Comparison of ENCODE assay signal across 10 cellular contexts in the genomic region with DNA sequence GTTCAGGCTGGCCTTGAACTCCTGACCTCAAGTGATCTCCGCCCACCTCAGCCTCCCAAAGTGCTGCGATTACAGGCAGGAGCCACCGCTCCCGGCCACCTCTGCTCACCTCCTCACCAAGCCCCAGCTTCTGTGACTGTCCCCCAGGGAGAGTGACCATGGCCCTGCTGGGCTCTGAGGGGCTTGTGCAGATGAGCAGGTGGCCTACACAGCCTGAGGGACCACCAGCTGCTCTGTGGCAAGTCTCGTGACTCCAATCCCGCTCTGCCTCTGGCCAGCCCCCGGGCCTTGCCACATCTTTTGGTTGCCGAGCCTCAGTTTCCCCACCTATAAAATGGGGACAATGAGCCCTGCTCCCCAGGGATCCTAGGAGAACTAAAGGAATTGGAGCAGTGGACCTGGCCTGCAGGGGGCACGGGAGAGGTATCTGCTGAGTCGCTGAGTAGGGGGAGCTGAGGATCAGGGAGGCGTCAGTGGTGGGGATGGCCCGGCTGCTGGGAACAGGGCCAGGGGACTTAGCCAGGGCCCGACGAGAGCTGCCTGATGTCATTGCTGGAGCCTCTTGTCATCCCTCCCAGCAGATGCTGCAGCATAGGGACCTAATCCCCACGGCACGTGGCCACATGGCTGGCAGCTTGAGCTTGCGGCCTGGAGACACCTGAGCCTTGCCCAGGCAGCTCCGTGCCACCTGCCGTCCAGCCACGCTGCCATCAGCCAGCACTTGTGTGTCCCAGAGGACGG.
DNase-seq lines count a peak whose midpoint lies in the region; ATAC-seq and TF ChIP-seq lines count a peak whose summit lies in the region.
"Had no signal": no experiment of that assay in that cellular context is flagged by ENCODE, and none has a peak within 500 bp of the region (broad histone marks: within the 10 kb centered on the region; RNA-seq: fewer than 3 reads in every experiment).

No MANE protein-coding gene starts in this region.

- H3K9me3 ChIP-seq in MG63: no peaks in the 10 kb centered on the region
- H3K9me3 ChIP-seq: mucosa of descending colon had no signal

- ATAC-seq in activated naive CD4-positive, alpha-beta T cell treated with anti-CD3 and anti-CD28 coated beads, Interleukin-2, amount 50 U/mL, for 72 hours: no peak
- no peak for ATAC-seq in GM19328 (IDR thresholded peaks at IDR 0.05; ENCODE audit: unreplicated experiment)

- H3K27ac Mint-ChIP-seq in activated naive CD4-positive, alpha-beta T cell treated with anti-CD3 and anti-CD28 coated beads, Interleukin-2, amount 50 U/mL, for 72 hours: no peak overlapping the region

- TF ChIP-seq CTCF in brain microvascular endothelial cell (IDR thresholded peaks at IDR 0.05; ENCODE audit: low read depth, low read length, missing control alignments) (no peak), GM13976 (IDR thresholded peaks at IDR 0.05; ENCODE audit: borderline replicate concordance, control extremely low read depth, extremely low read depth, insufficient read depth, missing control alignments) (no peak)

- no peaks in the 10 kb centered on the region for H3K9me3 Mint-ChIP-seq in activated naive CD4-positive, alpha-beta T cell treated with anti-CD3 and anti-CD28 coated beads, Interleukin-2, amount 50 U/mL, for 72 hours

- no peaks in the 10 kb centered on the region for H3K36me3 ChIP-seq in MG63
- no peaks in the 10 kb centered on the region for H3K36me3 ChIP-seq in brain microvascular endothelial cell (replicated peaks)

- H3K4me3 ChIP-seq in MG63 (no peak overlapping the region), brain microvascular endothelial cell (ENCODE audit: low read depth, low read length) (no peak overlapping the region)
- H3K4me3 ChIP-seq: mucosa of descending colon had no signal

- H3K27ac ChIP-seq in brain microvascular endothelial cell: peak overlapping the region; percentile 80

- DNase-seq in AG08395 (ENCODE audit: low spot score) (peak; percentile 31), MG63 (peak; percentile 18), brain microvascular endothelial cell (no peak), midbrain (lab: John Stamatoyannopoulos, UW) (peak; percentile 41), GM13976 (ENCODE audit: low spot score) (no peak), NCI-H128 (lab: John Stamatoyannopoulos, UW; ENCODE audit: unreplicated experiment) (no peak)
- no peak for DNase-seq in activated naive CD4-positive, alpha-beta T cell treated with anti-CD3 and anti-CD28 coated beads, Interleukin-2, amount 50 U/mL, for 72 hours (ENCODE audit: low spot score in 2 of 2)
- DNase-seq: NCI-H526 treated with DMSO at 0.1 percent for 48 hours had no signal

- no peaks in the 10 kb centered on the region for H3K27me3 ChIP-seq in MG63
- H3K27me3 ChIP-seq in brain microvascular endothelial cell (replicated peaks): no peaks in the 10 kb centered on the region

- in situ Hi-C loops in brain microvascular endothelial cell (cut with HindIII; ENCODE audit: low pct_ligation_motif_present, low sequenced_read_pairs): no loop called here
- in situ Hi-C loops in GM13976 (cut with MboI; ENCODE audit: low sequenced_read_pairs, unreplicated experiment): no loop called here

- no peaks in the 10 kb centered on the region for H3K36me3 Mint-ChIP-seq in activated naive CD4-positive, alpha-beta T cell treated with anti-CD3 and anti-CD28 coated beads, Interleukin-2, amount 50 U/mL, for 72 hours

Comparison
In these comparisons a context has a peak if more than half of its experiments do, and no peak if none do; other contexts are left out.
1. DNase-seq: peak in AG08395 (single experiment), MG63 (single experiment) and midbrain (single experiment); none in brain microvascular endothelial cell (single experiment), activated naive CD4-positive, alpha-beta T cell treated with anti-CD3 and anti-CD28 coated beads, Interleukin-2, amount 50 U/mL, for 72 hours (0 of 2), GM13976 (single experiment) and NCI-H128 (single experiment).